In the genomic region with DNA sequence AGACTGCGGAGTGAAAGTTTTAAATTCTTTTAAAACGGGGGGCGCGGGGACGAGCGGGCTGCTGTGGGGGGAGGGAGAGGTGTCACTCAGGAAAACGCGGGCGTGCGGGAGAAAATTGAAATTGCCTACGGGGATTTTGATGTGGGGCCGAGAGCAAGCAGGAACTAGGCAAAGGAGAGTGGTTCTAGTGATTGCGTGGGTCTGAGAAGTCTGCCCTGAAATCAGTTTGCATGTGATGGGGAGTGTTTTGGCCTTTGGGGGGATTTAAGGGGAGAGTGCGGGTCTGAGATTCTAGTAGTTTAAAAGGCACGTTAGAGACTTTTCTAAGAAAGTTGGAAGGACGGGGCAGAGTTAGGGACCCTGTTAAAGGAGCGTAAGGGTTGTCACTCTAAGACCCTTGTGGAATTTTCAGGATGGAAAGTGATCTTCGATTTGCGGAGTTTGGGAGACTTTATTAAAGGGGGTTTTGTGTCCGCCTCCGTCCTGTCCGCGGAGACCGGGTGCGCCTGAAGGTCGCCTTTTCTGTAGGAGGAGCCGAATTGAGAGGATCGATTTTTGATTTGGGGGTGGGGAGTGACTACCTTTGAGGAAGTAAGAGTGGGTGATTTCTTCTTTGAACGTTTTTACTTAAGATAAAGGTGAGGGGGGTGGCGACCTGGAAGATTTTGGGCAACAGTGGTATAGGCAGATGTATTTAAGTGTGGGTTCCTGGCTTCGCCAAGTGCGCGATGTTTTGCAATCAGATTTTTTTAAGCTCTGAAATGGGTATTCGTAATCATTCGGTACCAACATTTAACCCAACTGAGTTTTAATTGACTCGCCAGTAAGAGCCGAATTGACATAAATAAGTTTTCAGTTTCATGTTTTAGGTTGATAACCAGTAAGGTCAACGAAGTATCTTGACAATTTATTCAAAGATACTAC, we compare ENCODE assay signal across 8 cellular contexts. TPM values are rescaled to one million over a fixed set of nuclear protein-coding genes. Genes with fewer than 3 reads are reported as not detected.
DNase-seq lines count a peak whose midpoint lies in the region; ATAC-seq and TF ChIP-seq lines count a peak whose summit lies in the region.

No MANE protein-coding gene starts in this region.

- H3K4me1 Mint-ChIP-seq in CD4-positive, alpha-beta T cell (ENCODE audit: low read depth): no peaks in the 10 kb centered on the region
- H3K4me1 Mint-ChIP-seq in activated T-cell treated with anti-CD3 and anti-CD28 coated beads, Interleukin-2, amount 50 U/mL, for 24 hours (ENCODE audit: low read depth): peaks cover 38% of the 10 kb centered on the region

- H3K36me3 Mint-ChIP-seq in CD4-positive, alpha-beta T cell (ENCODE audit: low read depth): peaks cover 13% of the 10 kb centered on the region
- peaks cover 37% of the 10 kb centered on the region for H3K36me3 Mint-ChIP-seq in activated T-cell treated with anti-CD3 and anti-CD28 coated beads, Interleukin-2, amount 50 U/mL, for 24 hours (ENCODE audit: low read depth)

- no peaks in the 10 kb centered on the region for H3K9me3 ChIP-seq in CD4-positive, alpha-beta T cell (ENCODE audit: control insufficient read depth, low read length)
- no peaks in the 10 kb centered on the region for H3K9me3 ChIP-seq in skeletal muscle satellite cell (replicated peaks; ENCODE audit: low read length)

- no peak for ATAC-seq in CD4-positive, alpha-beta T cell (ENCODE audit: poor library complexity)
- ATAC-seq in GM21723 (IDR thresholded peaks at IDR 0.05; ENCODE audit: unreplicated experiment) (peak; percentile 5), left ventricle myocardium superior (peak; percentile 14), GM21515 (IDR thresholded peaks at IDR 0.05; ENCODE audit: unreplicated experiment) (no peak)

- H3K4me3 Mint-ChIP-seq in CD4-positive, alpha-beta T cell: no peak overlapping the region
- H3K4me3 Mint-ChIP-seq in activated T-cell treated with anti-CD3 and anti-CD28 coated beads, Interleukin-2, amount 50 U/mL, for 24 hours: no peak overlapping the region

- H3K4me3 ChIP-seq in NB4 (ENCODE audit: low read depth, low read length) (peak overlapping the region; percentile 95), skeletal muscle satellite cell (ENCODE audit: low read length) (peak overlapping the region; percentile 88)

- no peak for TF ChIP-seq POLR2A in NB4 (IDR thresholded peaks at IDR 0.05; ENCODE audit: extremely low read depth, insufficient read length)

- no peak overlapping the region for H3K27ac Mint-ChIP-seq in CD4-positive, alpha-beta T cell
- no peak overlapping the region for H3K27ac Mint-ChIP-seq in activated T-cell treated with anti-CD3 and anti-CD28 coated beads, Interleukin-2, amount 50 U/mL, for 24 hours

- POLR2A ChIA-PET in CD4-positive, alpha-beta T cell (lab: Charles Lee): interaction anchor here (0.6 to 2.9 kb wide), 13 partner anchors 14 to 618 kb away, joined by 3 to 20 read pairs (median 5); a partner anchor contains a TSS

- intact Hi-C loops in CD4-positive, alpha-beta T cell (cut with DNase I, micrococcal nuclease): loop anchor here (1.0 to 10.0 kb wide), 7 partner anchors 57 to 792 kb away; a partner anchor contains a TSS
- intact Hi-C loops in left ventricle myocardium superior (cut with micrococcal nuclease): no loop called here

- H3K4me2 ChIP-seq in skeletal muscle satellite cell (ENCODE audit: low read length): peak overlapping the region; percentile 92

- H3K27me3 ChIP-seq in CD4-positive, alpha-beta T cell (ENCODE audit: control insufficient read depth, insufficient read depth, low read length): no peaks in the 10 kb centered on the region
- peaks cover 3% of the 10 kb centered on the region for H3K27me3 ChIP-seq in skeletal muscle satellite cell (ENCODE audit: control insufficient read depth, insufficient read depth, low read length)

- peaks cover 5% of the 10 kb centered on the region for H3K4me1 ChIP-seq in skeletal muscle satellite cell (ENCODE audit: control insufficient read depth, insufficient read depth, low read length)

- H3K27me3 Mint-ChIP-seq in CD4-positive, alpha-beta T cell: no peaks in the 10 kb centered on the region
- no peaks in the 10 kb centered on the region for H3K27me3 Mint-ChIP-seq in activated T-cell treated with anti-CD3 and anti-CD28 coated beads, Interleukin-2, amount 50 U/mL, for 24 hours

- CTCF ChIA-PET in CD4-positive, alpha-beta T cell (lab: Charles Lee): interaction anchor here (0.8 to 1.6 kb wide), 4 partner anchors 39 to 204 kb away, joined by 3 to 6 read pairs (median 4); a partner anchor contains a TSS

- H3K9me3 Mint-ChIP-seq in CD4-positive, alpha-beta T cell: no peaks in the 10 kb centered on the region
- H3K9me3 Mint-ChIP-seq in activated T-cell treated with anti-CD3 and anti-CD28 coated beads, Interleukin-2, amount 50 U/mL, for 24 hours: no peaks in the 10 kb centered on the region

- DNase-seq in CD4-positive, alpha-beta T cell: peak in 1 of 10 experiments; percentile 5
- DNase-seq in NB4 (ENCODE audit: low read depth): peak; percentile 58
- peak; percentile 50 for DNase-seq in activated T-cell treated with anti-CD3 and anti-CD28 coated beads, Interleukin-2, amount 50 U/mL, for 24 hours
- DNase-seq in left ventricle myocardium superior: no peak
- DNase-seq in effector CD4-positive, alpha-beta T cell: no peak

- peak overlapping the region; percentile 99 for H3K27ac ChIP-seq in CD4-positive, alpha-beta T cell (ENCODE audit: low read depth, low read length)

- TF ChIP-seq CTCF in CD4-positive, alpha-beta T cell (IDR thresholded peaks at IDR 0.05): no peak
- TF ChIP-seq CTCF in NB4 (IDR thresholded peaks at IDR 0.05; ENCODE audit: low read depth, low read length): no peak

- H3K9ac ChIP-seq in skeletal muscle satellite cell (ENCODE audit: low read depth, low read length): peak overlapping the region; percentile 94

- no peaks in the 10 kb centered on the region for H3K36me3 ChIP-seq in skeletal muscle satellite cell (ENCODE audit: insufficient read depth, low read length)

RNA-seq across cellular contexts. Expression of a gene that starts 1.1 kb away (rescaled TPM):
- total RNA-seq in CD4-positive, alpha-beta T cell: 10 to 100 TPM; 32.1 to 35.4 TPM
- total RNA-seq in left ventricle myocardium superior: 14.5 TPM
- 14.4 and 16.2 TPM in 2 replicates for total RNA-seq in skeletal muscle satellite cell (2012; rRNA removed)

RNA-seq across cellular contexts. Expression of a gene that starts 56.4 kb away (rescaled TPM):
- total RNA-seq in CD4-positive, alpha-beta T cell: 1 to 10 TPM; 6.3 to 6.6 TPM
- total RNA-seq in left ventricle myocardium superior: 54.1 TPM
- 67.5 and 70.2 TPM in 2 replicates for total RNA-seq in skeletal muscle satellite cell (2012; rRNA removed)

Comparison
In these comparisons a context has a peak if more than half of its experiments do, and no peak if none do; other contexts are left out.
1. ATAC-seq: peak in GM21723 (single experiment) and left ventricle myocardium superior (single experiment); none in CD4-positive, alpha-beta T cell (single experiment) and GM21515 (single experiment).
2. DNase-seq: peak in NB4 (single experiment) and activated T-cell treated with anti-CD3 and anti-CD28 coated beads, Interleukin-2, amount 50 U/mL, for 24 hours (single experiment); none in left ventricle myocardium superior (single experiment) and effector CD4-positive, alpha-beta T cell (single experiment).